Comparison of ENCODE assay signal across 1 cellular context in the genomic region with DNA sequence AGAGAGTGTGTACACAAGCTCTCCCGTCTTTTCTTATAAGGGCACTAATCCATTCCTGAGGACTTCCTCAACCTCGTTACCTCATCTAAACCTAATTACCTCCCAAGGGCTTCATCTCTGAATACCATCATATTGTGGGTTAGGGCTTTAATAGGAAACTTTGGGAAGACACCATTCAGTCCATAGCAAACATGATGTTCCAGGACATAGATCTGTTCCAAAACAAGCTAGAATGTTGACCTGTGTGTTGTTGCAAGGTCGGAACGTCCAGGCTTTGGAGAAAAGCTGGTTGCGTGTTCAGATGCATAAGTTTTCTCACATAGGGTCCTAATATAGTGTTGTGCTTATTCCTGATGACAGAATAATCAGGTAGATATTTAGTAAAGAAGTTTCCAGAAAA.
TF ChIP-seq lines count a peak whose summit lies in the region.

No MANE protein-coding gene starts in this region.

TF ChIP-seq in WTC11, 78 proteins besides CTCF, POLR2A, EP300 and RAD21 (continued from another document):
- TF ChIP-seq ERG (CRISPR knock-in tag; IDR thresholded peaks at IDR 0.05) (no peak), OVOL2 (CRISPR knock-in tag; IDR thresholded peaks at IDR 0.05; ENCODE audit: borderline replicate concordance) (no peak), CREM (CRISPR knock-in tag; IDR thresholded peaks at IDR 0.05) (no peak), ATF6 (CRISPR knock-in tag; IDR thresholded peaks at IDR 0.05) (no peak), GRHL2 (CRISPR knock-in tag; IDR thresholded peaks at IDR 0.05; ENCODE audit: insufficient replicate concordance, severe bottlenecking) (no peak), NFATC4 (CRISPR knock-in tag; IDR thresholded peaks at IDR 0.05) (no peak), ZNF671 (CRISPR knock-in tag; IDR thresholded peaks at IDR 0.05) (no peak)
- TF ChIP-seq, protein P1, sequence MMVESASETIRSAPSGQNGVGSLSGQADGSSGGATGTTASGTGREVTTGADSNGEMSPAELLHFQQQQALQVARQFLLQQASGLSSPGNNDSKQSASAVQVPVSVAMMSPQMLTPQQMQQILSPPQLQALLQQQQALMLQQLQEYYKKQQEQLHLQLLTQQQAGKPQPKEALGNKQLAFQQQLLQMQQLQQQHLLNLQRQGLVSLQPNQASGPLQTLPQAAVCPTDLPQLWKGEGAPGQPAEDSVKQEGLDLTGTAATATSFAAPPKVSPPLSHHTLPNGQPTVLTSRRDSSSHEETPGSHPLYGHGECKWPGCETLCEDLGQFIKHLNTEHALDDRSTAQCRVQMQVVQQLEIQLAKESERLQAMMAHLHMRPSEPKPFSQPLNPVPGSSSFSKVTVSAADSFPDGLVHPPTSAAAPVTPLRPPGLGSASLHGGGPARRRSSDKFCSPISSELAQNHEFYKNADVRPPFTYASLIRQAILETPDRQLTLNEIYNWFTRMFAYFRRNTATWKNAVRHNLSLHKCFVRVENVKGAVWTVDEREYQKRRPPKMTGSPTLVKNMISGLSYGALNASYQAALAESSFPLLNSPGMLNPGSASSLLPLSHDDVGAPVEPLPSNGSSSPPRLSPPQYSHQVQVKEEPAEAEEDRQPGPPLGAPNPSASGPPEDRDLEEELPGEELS (CRISPR knock-in tag; IDR thresholded peaks at IDR 0.05): no peak
